2 cellular contexts compared by ENCODE assay signal in the genomic region with DNA sequence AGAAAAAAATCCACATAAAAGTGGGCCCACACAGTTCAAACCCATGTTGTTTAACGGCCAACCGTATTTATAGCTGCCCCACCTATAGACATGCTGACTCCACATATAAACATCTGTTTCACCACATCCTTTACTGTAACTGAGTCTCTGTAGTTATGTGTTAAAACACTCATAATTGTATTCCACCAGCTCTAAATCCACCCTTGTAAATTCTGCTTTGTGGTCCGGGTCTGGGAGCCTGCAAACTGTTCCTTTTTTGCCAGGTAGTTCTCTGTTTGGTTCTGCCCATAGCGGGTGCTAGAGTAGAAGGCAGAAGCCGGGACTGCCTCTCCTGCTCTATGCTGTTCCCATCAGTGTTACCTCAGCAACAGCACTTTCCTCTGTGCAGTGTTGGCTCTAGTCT.
TF ChIP-seq lines count a peak whose summit lies in the region.

No MANE protein-coding gene starts in this region.

TF ChIP-seq in HepG2, 621 proteins besides CTCF, POLR2A, EP300 and RAD21 (continued from another document):
- TF ChIP-seq, protein P1, sequence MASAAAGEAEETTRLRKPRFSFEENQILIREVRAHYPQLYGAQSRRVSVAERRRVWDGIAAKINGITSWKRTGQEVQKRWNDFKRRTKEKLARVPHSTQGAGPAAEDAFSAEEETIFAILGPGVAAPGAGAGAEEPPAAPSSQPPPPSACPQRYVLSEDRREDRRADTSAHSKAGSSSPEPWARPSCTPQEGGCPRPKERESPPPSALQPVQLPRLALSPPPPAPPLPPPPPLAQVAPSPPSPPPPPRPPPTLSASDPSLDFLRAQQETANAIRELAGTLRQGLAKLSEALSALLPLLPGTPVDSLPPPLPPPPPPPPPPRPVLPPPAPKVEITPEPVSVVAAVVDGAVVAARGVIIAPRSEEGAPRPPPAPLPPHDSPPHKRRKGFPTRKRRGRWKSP (CRISPR knock-in tag; IDR thresholded peaks at IDR 0.05) = no peak
- TF ChIP-seq SCMH1 (CRISPR knock-in tag; IDR thresholded peaks at IDR 0.05; ENCODE audit: borderline replicate concordance) = no peak

TF ChIP-seq in SK-N-SH, 30 proteins besides CTCF, POLR2A, EP300 and RAD21 (continued from another document):
- TF ChIP-seq ZBTB33 (IDR thresholded peaks at IDR 0.05; ENCODE audit: borderline replicate concordance, low read depth) = no peak
- TF ChIP-seq, protein P2, sequence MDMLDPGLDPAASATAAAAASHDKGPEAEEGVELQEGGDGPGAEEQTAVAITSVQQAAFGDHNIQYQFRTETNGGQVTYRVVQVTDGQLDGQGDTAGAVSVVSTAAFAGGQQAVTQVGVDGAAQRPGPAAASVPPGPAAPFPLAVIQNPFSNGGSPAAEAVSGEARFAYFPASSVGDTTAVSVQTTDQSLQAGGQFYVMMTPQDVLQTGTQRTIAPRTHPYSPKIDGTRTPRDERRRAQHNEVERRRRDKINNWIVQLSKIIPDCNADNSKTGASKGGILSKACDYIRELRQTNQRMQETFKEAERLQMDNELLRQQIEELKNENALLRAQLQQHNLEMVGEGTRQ (IDR thresholded peaks at IDR 0.05; ENCODE audit: borderline replicate concordance, low read depth, low read length) = no peak
- no peak for TF ChIP-seq FOSL2 (IDR thresholded peaks at IDR 0.05; ENCODE audit: borderline replicate concordance, low read depth)
- no peak for TF ChIP-seq JUND (IDR thresholded peaks at IDR 0.05)
- no peak for TF ChIP-seq EZH2phosphoT487 (IDR thresholded peaks at IDR 0.05; ENCODE audit: borderline replicate concordance, low read depth)
- no peak for TF ChIP-seq POLR2AphosphoS5 (IDR thresholded peaks at IDR 0.05; ENCODE audit: low read depth, low read length)
- TF ChIP-seq IRF3 (IDR thresholded peaks at IDR 0.05; ENCODE audit: low read depth, low read length) = no peak
- TF ChIP-seq SMC3 (IDR thresholded peaks at IDR 0.05; ENCODE audit: low read depth, low read length) = no peak
- no peak for TF ChIP-seq CHD2 (IDR thresholded peaks at IDR 0.05; ENCODE audit: low read length, partially characterized antibody)
- TF ChIP-seq TAF1 (IDR thresholded peaks at IDR 0.05; ENCODE audit: borderline replicate concordance, low read depth, low read length) = no peak
- TF ChIP-seq, protein P3, sequence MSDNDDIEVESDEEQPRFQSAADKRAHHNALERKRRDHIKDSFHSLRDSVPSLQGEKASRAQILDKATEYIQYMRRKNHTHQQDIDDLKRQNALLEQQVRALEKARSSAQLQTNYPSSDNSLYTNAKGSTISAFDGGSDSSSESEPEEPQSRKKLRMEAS (IDR thresholded peaks at IDR 0.05; ENCODE audit: low read depth) = no peak
- TF ChIP-seq GABPA (IDR thresholded peaks at IDR 0.05; ENCODE audit: low read depth) = no peak
- no peak for TF ChIP-seq RXRA (IDR thresholded peaks at IDR 0.05; ENCODE audit: borderline replicate concordance, low read depth)
- TF ChIP-seq, protein P4, sequence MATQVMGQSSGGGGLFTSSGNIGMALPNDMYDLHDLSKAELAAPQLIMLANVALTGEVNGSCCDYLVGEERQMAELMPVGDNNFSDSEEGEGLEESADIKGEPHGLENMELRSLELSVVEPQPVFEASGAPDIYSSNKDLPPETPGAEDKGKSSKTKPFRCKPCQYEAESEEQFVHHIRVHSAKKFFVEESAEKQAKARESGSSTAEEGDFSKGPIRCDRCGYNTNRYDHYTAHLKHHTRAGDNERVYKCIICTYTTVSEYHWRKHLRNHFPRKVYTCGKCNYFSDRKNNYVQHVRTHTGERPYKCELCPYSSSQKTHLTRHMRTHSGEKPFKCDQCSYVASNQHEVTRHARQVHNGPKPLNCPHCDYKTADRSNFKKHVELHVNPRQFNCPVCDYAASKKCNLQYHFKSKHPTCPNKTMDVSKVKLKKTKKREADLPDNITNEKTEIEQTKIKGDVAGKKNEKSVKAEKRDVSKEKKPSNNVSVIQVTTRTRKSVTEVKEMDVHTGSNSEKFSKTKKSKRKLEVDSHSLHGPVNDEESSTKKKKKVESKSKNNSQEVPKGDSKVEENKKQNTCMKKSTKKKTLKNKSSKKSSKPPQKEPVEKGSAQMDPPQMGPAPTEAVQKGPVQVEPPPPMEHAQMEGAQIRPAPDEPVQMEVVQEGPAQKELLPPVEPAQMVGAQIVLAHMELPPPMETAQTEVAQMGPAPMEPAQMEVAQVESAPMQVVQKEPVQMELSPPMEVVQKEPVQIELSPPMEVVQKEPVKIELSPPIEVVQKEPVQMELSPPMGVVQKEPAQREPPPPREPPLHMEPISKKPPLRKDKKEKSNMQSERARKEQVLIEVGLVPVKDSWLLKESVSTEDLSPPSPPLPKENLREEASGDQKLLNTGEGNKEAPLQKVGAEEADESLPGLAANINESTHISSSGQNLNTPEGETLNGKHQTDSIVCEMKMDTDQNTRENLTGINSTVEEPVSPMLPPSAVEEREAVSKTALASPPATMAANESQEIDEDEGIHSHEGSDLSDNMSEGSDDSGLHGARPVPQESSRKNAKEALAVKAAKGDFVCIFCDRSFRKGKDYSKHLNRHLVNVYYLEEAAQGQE (IDR thresholded peaks at IDR 0.05; ENCODE audit: low read depth, low read length) = no peak
- TF ChIP-seq ELF1 (IDR thresholded peaks at IDR 0.05) = no peak
- no peak for TF ChIP-seq RFX5 (IDR thresholded peaks at IDR 0.05; ENCODE audit: low read length)
